Comparison of ENCODE assay signal across 23 cellular contexts in the genomic region with DNA sequence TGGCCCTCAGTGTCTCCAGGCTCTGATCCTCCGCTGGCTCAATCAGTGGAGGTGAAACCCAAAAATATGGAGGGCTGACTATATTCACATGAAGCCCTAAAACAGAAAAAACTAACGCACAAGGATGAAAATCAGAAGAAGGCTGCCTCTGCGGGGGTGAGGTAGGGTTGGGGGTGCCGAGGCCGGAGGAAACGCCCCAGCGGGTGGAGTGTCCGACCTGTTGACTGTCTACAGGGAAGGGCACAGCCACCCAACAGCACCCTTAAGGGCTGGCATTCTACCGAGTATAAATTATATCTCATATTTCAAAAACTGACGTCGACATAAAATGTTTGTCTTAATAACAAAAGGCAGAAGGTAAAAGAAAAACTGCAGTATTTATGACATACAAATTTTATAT.
"Had no signal": no experiment of that assay in that cellular context is flagged by ENCODE, and none has a peak within 500 bp of the region (broad histone marks: within the 10 kb centered on the region; RNA-seq: fewer than 3 reads in every experiment).

No MANE protein-coding gene starts in this region.

- H3K27ac ChIP-seq: colonic mucosa, hepatocyte, neutrophil, ovary, testis had no signal

- H3K4me3 ChIP-seq: colonic mucosa, dorsolateral prefrontal cortex, hepatocyte, ovary, psoas muscle, testis had no signal

- H3K36me3 ChIP-seq: colonic mucosa, ovary had no signal

- H3K9me3 ChIP-seq: colonic mucosa, neutrophil, testis had no signal

- H3K79me2 ChIP-seq: hepatocyte had no signal

- H3K4me3 Mint-ChIP-seq: activated B cell treated with CpG ODN at 0.5 μM for 24 hours; activated CD8-positive, alpha-beta memory T cell treated with anti-CD3 and anti-CD28 coated beads, Interleukin-2, amount 10 ng/mL, durations not matched to agents 7 days and 5 days; activated CD8-positive, alpha-beta T cell treated with anti-CD3 and anti-CD28 coated beads for 36 hours; activated naive CD4-positive, alpha-beta T cell treated with anti-CD3 and anti-CD28 coated beads for 36 hours; activated T-cell treated with anti-CD3 and anti-CD28 coated beads, Interleukin-2, amount 50 U/mL, for 72 hours; naive B cell; nephron progenitor cell; T-helper 2 cell treated with Interferon-gamma antibody and Interleukin-4, amounts not matched to agents 5 μg/mL and 100 μg/mL, for 36 hours had no signal

- ATAC-seq: activated CD8-positive, alpha-beta memory T cell treated with anti-CD3 and anti-CD28 coated beads, Interleukin-2, amount 10 ng/mL, durations not matched to agents 7 days and 5 days; activated CD8-positive, alpha-beta T cell treated with anti-CD3 and anti-CD28 coated beads for 36 hours; activated T-cell treated with anti-CD3 and anti-CD28 coated beads, Interleukin-2, amount 50 U/mL, for 72 hours; right cardiac atrium had no signal

- H3K27ac Mint-ChIP-seq: activated B cell treated with CpG ODN at 0.5 μM for 24 hours; activated CD8-positive, alpha-beta memory T cell treated with anti-CD3 and anti-CD28 coated beads, Interleukin-2, amount 10 ng/mL, durations not matched to agents 7 days and 5 days; activated CD8-positive, alpha-beta T cell treated with anti-CD3 and anti-CD28 coated beads for 36 hours; activated naive CD4-positive, alpha-beta T cell treated with anti-CD3 and anti-CD28 coated beads for 36 hours; activated T-cell treated with anti-CD3 and anti-CD28 coated beads, Interleukin-2, amount 50 U/mL, for 72 hours; naive B cell; nephron progenitor cell; T-helper 2 cell treated with Interferon-gamma antibody and Interleukin-4, amounts not matched to agents 5 μg/mL and 100 μg/mL, for 36 hours had no signal

- H3K4me2 ChIP-seq: hepatocyte had no signal

- H3K27me3 Mint-ChIP-seq: activated B cell treated with CpG ODN at 0.5 μM for 24 hours; activated CD8-positive, alpha-beta memory T cell treated with anti-CD3 and anti-CD28 coated beads, Interleukin-2, amount 10 ng/mL, durations not matched to agents 7 days and 5 days; activated CD8-positive, alpha-beta T cell treated with anti-CD3 and anti-CD28 coated beads for 36 hours; naive B cell had no signal

- H3K4me1 Mint-ChIP-seq: activated B cell treated with CpG ODN at 0.5 μM for 24 hours, naive B cell had no signal

- DNase-seq: activated B cell treated with CpG ODN at 0.5 μM for 24 hours; activated CD4-positive, alpha-beta T cell treated with anti-CD3 and anti-CD28 coated beads, Interleukin-2, amount 50 U/mL, for 1 hour; activated CD8-positive, alpha-beta memory T cell treated with anti-CD3 and anti-CD28 coated beads, Interleukin-2, amount 10 ng/mL, durations not matched to agents 7 days and 5 days; activated CD8-positive, alpha-beta T cell treated with anti-CD3 and anti-CD28 coated beads for 36 hours; activated naive CD4-positive, alpha-beta T cell treated with anti-CD3 and anti-CD28 coated beads for 36 hours; activated T-cell treated with anti-CD3 and anti-CD28 coated beads for 4 hours; activated T-cell treated with anti-CD3 and anti-CD28 coated beads, Interleukin-2, amount 50 U/mL, for 72 hours; colonic mucosa; effector memory CD4-positive, alpha-beta T cell; naive B cell; nephron progenitor cell; stimulated activated CD4-positive, alpha-beta T cell treated with anti-CD3 and anti-CD28 coated beads, Interleukin-2, amount 100 ng/mL, for 48 hours; stimulated activated naive CD4-positive, alpha-beta T cell treated with Interleukin-2 at 50 U/mL for 16 hours; T-helper 1 cell; testis; trophoblast cell had no signal

- H2AFZ ChIP-seq: hepatocyte had no signal

- H3K4me1 ChIP-seq: colonic mucosa, psoas muscle, testis had no signal

- H3K27me3 ChIP-seq: colonic mucosa, dorsolateral prefrontal cortex, hepatocyte, neutrophil, ovary, testis had no signal
